In genomic region chr5:102294996-102295395, GRCh38 we compare ENCODE assay signal across 11 cellular contexts. TPM values are rescaled to one million over a fixed set of nuclear protein-coding genes. Genes with fewer than 3 reads are reported as not detected.
A peak's percentile ranks its signal among the peaks of the same experiment; 100 is the strongest.
DNase-seq lines count a peak whose midpoint lies in the region; ATAC-seq and TF ChIP-seq lines count a peak whose summit lies in the region.
"Had no signal": no experiment of that assay in that cellular context is flagged by ENCODE, and none has a peak within 500 bp of the region (broad histone marks: within the 10 kb centered on the region; RNA-seq: fewer than 3 reads in every experiment).

No MANE protein-coding gene starts in this region.

- H4K8ac ChIP-seq in mesenchymal stem cell (ENCODE audit: low read length) = no peak overlapping the region

- H2BK5ac ChIP-seq in mesenchymal stem cell (ENCODE audit: low read depth, low read length, poor library complexity, severe bottlenecking) = no peak overlapping the region

- no peak overlapping the region for H2BK15ac ChIP-seq in mesenchymal stem cell (ENCODE audit: low read depth, poor library complexity, severe bottlenecking)

- H3K79me1 ChIP-seq in mesenchymal stem cell (replicated peaks; ENCODE audit: low read length, poor library complexity, severe bottlenecking) = peaks cover 6% of the 10 kb centered on the region

- H3K27me3 Mint-ChIP-seq in CD8-positive, alpha-beta T cell (ENCODE audit: low read depth) = peaks cover 3% of the 10 kb centered on the region
- peaks cover 15% of the 10 kb centered on the region for H3K27me3 Mint-ChIP-seq in activated naive CD8-positive, alpha-beta T cell treated with anti-CD3 and anti-CD28 coated beads, Interleukin-2, amount 10 ng/mL, durations not matched to agents 7 days and 5 days

- peak overlapping the region; percentile 61 for H3K4me3 ChIP-seq in CD8-positive, alpha-beta T cell (ENCODE audit: low read depth, low read length)
- peak overlapping the region; percentile 58; the same call in 1 of the 2 replicates for H3K4me3 ChIP-seq in H7 (ENCODE audit: insufficient read depth, low read depth, low read length)
- no peak overlapping the region for H3K4me3 ChIP-seq in mesenchymal stem cell (ENCODE audit: insufficient read depth in 1 of 2, low read depth in 1 of 2, low read length in 2 of 2)
- no peak overlapping the region for H3K4me3 ChIP-seq in SJCRH30
- H3K4me3 ChIP-seq: K562 had no signal

- no peak overlapping the region for H2BK12ac ChIP-seq in mesenchymal stem cell (ENCODE audit: low read length in 2 of 2)

- H2BK120ac ChIP-seq in mesenchymal stem cell (ENCODE audit: low read depth, low read length) = no peak overlapping the region

- no peak overlapping the region for H3K23ac ChIP-seq in mesenchymal stem cell (ENCODE audit: low read length in 2 of 2)

- no peaks in the 10 kb centered on the region for H3K9me3 ChIP-seq in CD8-positive, alpha-beta T cell (ENCODE audit: low read length)
- no peaks in the 10 kb centered on the region for H3K9me3 ChIP-seq in mesenchymal stem cell (ENCODE audit: control insufficient read depth, low read length)
- H3K9me3 ChIP-seq in SJCRH30 (replicated peaks) = no peaks in the 10 kb centered on the region

- H3K36me3 Mint-ChIP-seq in CD8-positive, alpha-beta T cell = no peaks in the 10 kb centered on the region
- H3K36me3 Mint-ChIP-seq in activated naive CD8-positive, alpha-beta T cell treated with anti-CD3 and anti-CD28 coated beads, Interleukin-2, amount 10 ng/mL, durations not matched to agents 7 days and 5 days = no peaks in the 10 kb centered on the region

- no peak overlapping the region for H3K9ac ChIP-seq in mesenchymal stem cell (ENCODE audit: low read length)

- H2AK5ac ChIP-seq in mesenchymal stem cell (ENCODE audit: low read length, severe bottlenecking) = no peak overlapping the region

- H3K14ac ChIP-seq in mesenchymal stem cell (ENCODE audit: low read length in 2 of 2) = no peak overlapping the region

- H3K27ac Mint-ChIP-seq in CD8-positive, alpha-beta T cell = no peak overlapping the region
- no peak overlapping the region for H3K27ac Mint-ChIP-seq in activated naive CD8-positive, alpha-beta T cell treated with anti-CD3 and anti-CD28 coated beads, Interleukin-2, amount 10 ng/mL, durations not matched to agents 7 days and 5 days

- no peak for TF ChIP-seq CTCF in CD8-positive, alpha-beta T cell (IDR thresholded peaks at IDR 0.05)

- H3K27me3 ChIP-seq in CD8-positive, alpha-beta T cell (ENCODE audit: insufficient read depth, low read length) = no peaks in the 10 kb centered on the region
- peaks cover 4% of the 10 kb centered on the region for H3K27me3 ChIP-seq in H7 (ENCODE audit: control insufficient read depth, insufficient read depth, low read length)
- H3K27me3 ChIP-seq in mesenchymal stem cell (ENCODE audit: control insufficient read depth in 1 of 2, insufficient read depth in 1 of 2, low read length in 2 of 2) = peaks cover 0 to 13% of the 10 kb centered on the region in 2 experiments
- H3K27me3 ChIP-seq in SJCRH30 = no peaks in the 10 kb centered on the region

- CTCF ChIA-PET in CD8-positive, alpha-beta T cell (lab: Charles Lee) = interaction anchor here (1.9 kb wide), 1 partner anchor 9 kb away, joined by 4 read pairs; no protein-coding TSS in a partner anchor

- WGBS in mesenchymal stem cell = 38% methylated on average over 3 of the region's 3 CpGs

- no peak overlapping the region for H4K91ac ChIP-seq in mesenchymal stem cell (ENCODE audit: low read length)

- DNase-seq in CD8-positive, alpha-beta T cell = no peak
- DNase-seq in H7 (no peak), mesenchymal stem cell (no peak), SJCRH30 (no peak), COLO829 (ENCODE audit: low spot score) (no peak), NCI-H128 (lab: John Stamatoyannopoulos, UW; ENCODE audit: unreplicated experiment) (no peak)
- DNase-seq in activated naive CD8-positive, alpha-beta T cell treated with anti-CD3 and anti-CD28 coated beads, Interleukin-2, amount 10 ng/mL, durations not matched to agents 7 days and 5 days = no peak
- DNase-seq: GDM1 had no signal

- intact Hi-C loops in CD8-positive, alpha-beta T cell (cut with DNase I, micrococcal nuclease) = no loop called here

- H3K4me1 ChIP-seq in CD8-positive, alpha-beta T cell (ENCODE audit: insufficient read depth, low read length) = peaks cover 17% of the 10 kb centered on the region
- H3K4me1 ChIP-seq in mesenchymal stem cell (ENCODE audit: control insufficient read depth, insufficient read depth, low read depth, low read length) (peaks cover 8% of the 10 kb centered on the region), SJCRH30 (no peaks in the 10 kb centered on the region)

- no peak overlapping the region for H2AFZ ChIP-seq in mesenchymal stem cell (ENCODE audit: low read depth, low read length)

- no peaks in the 10 kb centered on the region for H3K9me3 Mint-ChIP-seq in CD8-positive, alpha-beta T cell
- no peaks in the 10 kb centered on the region for H3K9me3 Mint-ChIP-seq in activated naive CD8-positive, alpha-beta T cell treated with anti-CD3 and anti-CD28 coated beads, Interleukin-2, amount 10 ng/mL, durations not matched to agents 7 days and 5 days

- no peak overlapping the region for H3K4ac ChIP-seq in mesenchymal stem cell (ENCODE audit: low read depth in 1 of 2, low read length in 2 of 2)

- H3K4me1 Mint-ChIP-seq in CD8-positive, alpha-beta T cell (ENCODE audit: low read depth) = peaks cover 18% of the 10 kb centered on the region
- peaks cover 20% of the 10 kb centered on the region for H3K4me1 Mint-ChIP-seq in activated naive CD8-positive, alpha-beta T cell treated with anti-CD3 and anti-CD28 coated beads, Interleukin-2, amount 10 ng/mL, durations not matched to agents 7 days and 5 days

- H3K27ac ChIP-seq in CD8-positive, alpha-beta T cell (ENCODE audit: low read depth, low read length) = no peak overlapping the region
- H3K27ac ChIP-seq in mesenchymal stem cell (ENCODE audit: low read length, poor library complexity, severe bottlenecking) (no peak overlapping the region), SJCRH30 (no peak overlapping the region)
- H3K27ac ChIP-seq: VCaP had no signal

- no peak for ATAC-seq in CD8-positive, alpha-beta T cell
- no peak for ATAC-seq in activated naive CD8-positive, alpha-beta T cell treated with anti-CD3 and anti-CD28 coated beads, Interleukin-2, amount 10 ng/mL, durations not matched to agents 7 days and 5 days (ENCODE audit: low read depth)
- no peak for ATAC-seq in GM21360 (IDR thresholded peaks at IDR 0.05; ENCODE audit: unreplicated experiment)
- ATAC-seq: K562 had no signal

- peak overlapping the region; percentile 88 for H3K4me3 Mint-ChIP-seq in CD8-positive, alpha-beta T cell
- peak overlapping the region; percentile 85 for H3K4me3 Mint-ChIP-seq in activated naive CD8-positive, alpha-beta T cell treated with anti-CD3 and anti-CD28 coated beads, Interleukin-2, amount 10 ng/mL, durations not matched to agents 7 days and 5 days

- H3K4me2 ChIP-seq in mesenchymal stem cell (ENCODE audit: low read length, poor library complexity, severe bottlenecking) = peak overlapping the region; percentile 38

- POLR2A ChIA-PET in CD8-positive, alpha-beta T cell (lab: Charles Lee) = no interaction called here
- POLR2A ChIA-PET in activated naive CD8-positive, alpha-beta T cell treated with anti-CD3 and anti-CD28 coated beads, Interleukin-2, amount 10 ng/mL, durations not matched to agents 7 days and 5 days (lab: Charles Lee) = interaction anchor here (1.0 kb wide), 1 partner anchor 14 kb away, joined by 3 read pairs; no protein-coding TSS in a partner anchor

- no peak overlapping the region for H3K18ac ChIP-seq in mesenchymal stem cell (ENCODE audit: low read depth in 1 of 2, low read length in 2 of 2)

- H3K36me3 ChIP-seq in CD8-positive, alpha-beta T cell (ENCODE audit: insufficient read depth, low read length) = no peaks in the 10 kb centered on the region
- H3K36me3 ChIP-seq in H7 (replicated peaks; ENCODE audit: control insufficient read depth, insufficient read depth, low read length) = no peaks in the 10 kb centered on the region
- no peaks in the 10 kb centered on the region for H3K36me3 ChIP-seq in mesenchymal stem cell (ENCODE audit: control insufficient read depth in 1 of 2, insufficient read depth in 2 of 2, low read depth in 1 of 2, low read length in 2 of 2)
- no peaks in the 10 kb centered on the region for H3K36me3 ChIP-seq in SJCRH30

RNA-seq across cellular contexts. Expression of gene SLCO4C1, which starts 1.1 kb away (rescaled TPM):
- under 1 TPM; 0.19 to 0.22 TPM for total RNA-seq in CD8-positive, alpha-beta T cell
- 1.7 and 2.8 TPM in 2 replicates for total RNA-seq in H7 (2014; rRNA removed; shearing (Covaris generic))
- total RNA-seq in activated naive CD8-positive, alpha-beta T cell treated with anti-CD3 and anti-CD28 coated beads, Interleukin-2, amount 10 ng/mL, durations not matched to agents 7 days and 5 days = under 1 TPM; 0.40 to 0.42 TPM
- polyA plus RNA-seq in mesenchymal stem cell (2013, experiment 1 of 2) = 1.7 TPM
- polyA plus RNA-seq in mesenchymal stem cell (2013, experiment 2 of 2) = 1.8 TPM
- total RNA-seq in SJCRH30 (2014; rRNA removed; shearing (Covaris generic)) = not detected in 2 replicates

Comparison
In these comparisons a context has a peak if more than half of its experiments do, and no peak if none do; other contexts are left out.
1. H3K4me3 ChIP-seq: peak in CD8-positive, alpha-beta T cell (single experiment) and H7 (single experiment); none in mesenchymal stem cell (0 of 2) and SJCRH30 (single experiment).